12 cellular contexts compared by ENCODE assay signal in genomic region chr10:88157981-88158465, GRCh38.
DNase-seq lines count a peak whose midpoint lies in the region; ATAC-seq and TF ChIP-seq lines count a peak whose summit lies in the region.
"Had no signal": no experiment of that assay in that cellular context is flagged by ENCODE, and none has a peak within 500 bp of the region (broad histone marks: within the 10 kb centered on the region; RNA-seq: fewer than 3 reads in every experiment).

No MANE protein-coding gene starts in this region.

- peaks cover 17% of the 10 kb centered on the region for H3K4me1 Mint-ChIP-seq in activated CD8-positive, alpha-beta memory T cell treated with anti-CD3 and anti-CD28 coated beads, Interleukin-2, amount 10 ng/mL, durations not matched to agents 7 days and 5 days
- H3K4me1 Mint-ChIP-seq in activated CD4-positive, alpha-beta memory T cell treated with anti-CD3 and anti-CD28 coated beads, Interleukin-2, amount 10 ng/mL, durations not matched to agents 7 days and 5 days = peaks cover 21% of the 10 kb centered on the region

- H3K36me3 Mint-ChIP-seq in activated CD8-positive, alpha-beta memory T cell treated with anti-CD3 and anti-CD28 coated beads, Interleukin-2, amount 10 ng/mL, durations not matched to agents 7 days and 5 days = peaks cover 9% of the 10 kb centered on the region
- peaks cover 10% of the 10 kb centered on the region for H3K36me3 Mint-ChIP-seq in activated CD4-positive, alpha-beta memory T cell treated with anti-CD3 and anti-CD28 coated beads, Interleukin-2, amount 10 ng/mL, durations not matched to agents 7 days and 5 days (ENCODE audit: low read depth)
- H3K36me3 Mint-ChIP-seq: activated naive CD8-positive, alpha-beta T cell; naive B cell had no signal

- no peak overlapping the region for H3K4me3 ChIP-seq in MG63
- H3K4me3 ChIP-seq in colonic mucosa = no peak overlapping the region
- H3K4me3 ChIP-seq in mucosa of descending colon = no peak overlapping the region
- H3K4me3 ChIP-seq: BLaER1 treated with 17β-estradiol and CSF1 and Interleukin-3, amounts not matched to agents 10 nM and 100 nM had no signal

- peaks cover 3% of the 10 kb centered on the region for H3K9me3 Mint-ChIP-seq in activated CD8-positive, alpha-beta memory T cell treated with anti-CD3 and anti-CD28 coated beads, Interleukin-2, amount 10 ng/mL, durations not matched to agents 7 days and 5 days (ENCODE audit: low read depth)
- H3K9me3 Mint-ChIP-seq in activated CD4-positive, alpha-beta memory T cell treated with anti-CD3 and anti-CD28 coated beads, Interleukin-2, amount 10 ng/mL, durations not matched to agents 7 days and 5 days = peaks cover 7% of the 10 kb centered on the region

- no peak overlapping the region for H3K4me3 Mint-ChIP-seq in activated CD8-positive, alpha-beta memory T cell treated with anti-CD3 and anti-CD28 coated beads, Interleukin-2, amount 10 ng/mL, durations not matched to agents 7 days and 5 days
- H3K4me3 Mint-ChIP-seq in activated CD4-positive, alpha-beta memory T cell treated with anti-CD3 and anti-CD28 coated beads, Interleukin-2, amount 10 ng/mL, durations not matched to agents 7 days and 5 days = no peak overlapping the region
- H3K4me3 Mint-ChIP-seq: activated naive CD8-positive, alpha-beta T cell had no signal

- CTCF ChIA-PET in activated CD8-positive, alpha-beta memory T cell treated with anti-CD3 and anti-CD28 coated beads, Interleukin-2, amount 10 ng/mL, durations not matched to agents 7 days and 5 days (lab: Charles Lee) = no interaction called here
- CTCF ChIA-PET in activated CD4-positive, alpha-beta memory T cell treated with anti-CD3 and anti-CD28 coated beads, Interleukin-2, amount 10 ng/mL, durations not matched to agents 7 days and 5 days (lab: Charles Lee) = no interaction called here

- H3K4me1 ChIP-seq in colonic mucosa (peaks cover 6% of the 10 kb centered on the region), mucosa of descending colon (ENCODE audit: low read depth) (peaks cover 7% of the 10 kb centered on the region)

- peak; percentile 93 for DNase-seq in A172 (ENCODE audit: low spot score)
- DNase-seq in MG63 = peak; percentile 48
- no peak for DNase-seq in colonic mucosa
- DNase-seq in mucosa of descending colon = no peak
- no peak for DNase-seq in activated CD8-positive, alpha-beta memory T cell treated with anti-CD3 and anti-CD28 coated beads, Interleukin-2, amount 10 ng/mL, durations not matched to agents 7 days and 5 days
- DNase-seq in germinal center (ENCODE audit: low spot score) = no peak
- no peak for DNase-seq in activated CD4-positive, alpha-beta memory T cell treated with anti-CD3 and anti-CD28 coated beads, Interleukin-2, amount 10 ng/mL, durations not matched to agents 7 days and 5 days
- DNase-seq: naive B cell, SHP77 treated with DMSO at 0.1 percent for 48 hours had no signal

- H3K36me3 ChIP-seq in MG63 (no peaks in the 10 kb centered on the region), colonic mucosa (no peaks in the 10 kb centered on the region), mucosa of descending colon (ENCODE audit: low read depth) (no peaks in the 10 kb centered on the region)
- H3K36me3 ChIP-seq: BLaER1 treated with 17β-estradiol and CSF1 and Interleukin-3, amounts not matched to agents 10 nM and 100 nM had no signal

- H3K27ac ChIP-seq in colonic mucosa = peak overlapping the region; percentile 49
- H3K27ac ChIP-seq: BLaER1 treated with 17β-estradiol and CSF1 and Interleukin-3, amounts not matched to agents 10 nM and 100 nM had no signal

- no peak overlapping the region for H3K27ac Mint-ChIP-seq in activated CD8-positive, alpha-beta memory T cell treated with anti-CD3 and anti-CD28 coated beads, Interleukin-2, amount 10 ng/mL, durations not matched to agents 7 days and 5 days
- no peak overlapping the region for H3K27ac Mint-ChIP-seq in activated CD4-positive, alpha-beta memory T cell treated with anti-CD3 and anti-CD28 coated beads, Interleukin-2, amount 10 ng/mL, durations not matched to agents 7 days and 5 days
- H3K27ac Mint-ChIP-seq: activated naive CD8-positive, alpha-beta T cell; naive B cell had no signal

- intact Hi-C loops in colonic mucosa (cut with DNase I) (no loop called here), mucosa of descending colon (cut with DNase I, micrococcal nuclease) (no loop called here)

- H3K27me3 ChIP-seq in MG63 (no peaks in the 10 kb centered on the region), colonic mucosa (no peaks in the 10 kb centered on the region)
- H3K27me3 ChIP-seq: BLaER1 treated with 17β-estradiol and CSF1 and Interleukin-3, amounts not matched to agents 10 nM and 100 nM had no signal

- H3K9ac ChIP-seq in colonic mucosa (ENCODE audit: low read depth in 2 of 2, low read length in 2 of 2) = no peak overlapping the region
- H3K9ac ChIP-seq: BLaER1 treated with 17β-estradiol and CSF1 and Interleukin-3, amounts not matched to agents 10 nM and 100 nM had no signal

- POLR2A ChIA-PET in activated CD4-positive, alpha-beta memory T cell treated with anti-CD3 and anti-CD28 coated beads, Interleukin-2, amount 10 ng/mL, durations not matched to agents 7 days and 5 days (lab: Charles Lee) = no interaction called here

- no peak for TF ChIP-seq CTCF in colonic mucosa (IDR thresholded peaks at IDR 0.05)
- no peak for TF ChIP-seq CTCF in mucosa of descending colon (IDR thresholded peaks at IDR 0.05)

- no peaks in the 10 kb centered on the region for H3K9me3 ChIP-seq in MG63
- no peaks in the 10 kb centered on the region for H3K9me3 ChIP-seq in colonic mucosa
- H3K9me3 ChIP-seq in mucosa of descending colon = no peaks in the 10 kb centered on the region

- peak; percentile 82 for ATAC-seq in mucosa of descending colon
- no peak for ATAC-seq in activated CD8-positive, alpha-beta memory T cell treated with anti-CD3 and anti-CD28 coated beads, Interleukin-2, amount 10 ng/mL, durations not matched to agents 7 days and 5 days
- ATAC-seq in GM18519 (IDR thresholded peaks at IDR 0.05; ENCODE audit: low FRiP score, unreplicated experiment) = no peak

- no peaks in the 10 kb centered on the region for H3K27me3 Mint-ChIP-seq in activated CD8-positive, alpha-beta memory T cell treated with anti-CD3 and anti-CD28 coated beads, Interleukin-2, amount 10 ng/mL, durations not matched to agents 7 days and 5 days
- no peaks in the 10 kb centered on the region for H3K27me3 Mint-ChIP-seq in activated CD4-positive, alpha-beta memory T cell treated with anti-CD3 and anti-CD28 coated beads, Interleukin-2, amount 10 ng/mL, durations not matched to agents 7 days and 5 days
- H3K27me3 Mint-ChIP-seq: activated naive CD8-positive, alpha-beta T cell; naive B cell had no signal

Comparison
In these comparisons a context has a peak if more than half of its experiments do, and no peak if none do; other contexts are left out.
1. DNase-seq: peak in A172 (single experiment) and MG63 (single experiment); none in colonic mucosa (single experiment), mucosa of descending colon (0 of 3), activated CD8-positive, alpha-beta memory T cell treated with anti-CD3 and anti-CD28 coated beads, Interleukin-2, amount 10 ng/mL, durations not matched to agents 7 days and 5 days (single experiment), germinal center (single experiment) and activated CD4-positive, alpha-beta memory T cell treated with anti-CD3 and anti-CD28 coated beads, Interleukin-2, amount 10 ng/mL, durations not matched to agents 7 days and 5 days (single experiment).